Comparison of ENCODE assay signal across 1 cellular context in the genomic region with DNA sequence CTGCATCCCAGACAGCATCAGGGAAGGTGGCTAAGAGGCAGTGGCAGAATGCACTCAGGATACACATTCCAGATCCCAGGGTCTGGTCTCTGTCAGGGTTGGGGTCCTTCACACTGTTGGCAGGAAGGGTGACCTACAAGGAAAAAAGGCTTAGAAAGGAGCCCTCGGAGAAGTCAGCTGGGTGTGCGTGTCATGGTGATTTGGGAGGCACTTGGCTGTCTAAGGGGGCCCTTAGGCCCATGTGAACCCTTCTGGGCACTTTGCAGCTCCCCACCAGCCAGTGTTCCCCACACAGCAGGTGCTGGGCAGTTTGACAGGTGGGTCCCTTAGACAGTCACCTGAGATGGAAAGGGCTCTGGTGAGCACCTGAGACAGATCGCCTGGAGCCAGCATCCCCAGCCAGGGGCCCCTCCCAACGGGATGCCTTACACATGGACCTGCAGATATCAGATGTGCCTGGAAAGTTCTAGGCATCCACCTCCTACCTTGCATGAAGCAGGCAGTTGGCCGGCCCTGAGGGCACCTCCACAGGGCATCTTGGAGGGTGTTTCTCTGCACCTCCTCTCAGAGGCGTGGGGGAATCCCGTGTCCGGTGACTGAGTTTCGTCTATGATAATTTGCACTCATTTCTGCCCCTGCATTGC.
TF ChIP-seq lines count a peak whose summit lies in the region.

No MANE protein-coding gene starts in this region.

TF ChIP-seq in H1, 55 proteins besides CTCF, POLR2A, EP300 and RAD21 (continued from another document):
- TF ChIP-seq ZNF274 (IDR thresholded peaks at IDR 0.05; ENCODE audit: borderline replicate concordance, extremely low read depth, low read length) (no peak), SIN3A (conservative IDR thresholded peaks at IDR 0.05 in 1 of 2, IDR thresholded peaks at IDR 0.05 in 1 of 2; ENCODE audit: low read depth in 1 of 2, low read length in 2 of 2) (no peak), GTF2F1 (IDR thresholded peaks at IDR 0.05; ENCODE audit: borderline replicate concordance, low read depth, low read length) (no peak), SIX5 (IDR thresholded peaks at IDR 0.05; ENCODE audit: low read depth, low read length) (no peak), HDAC2 (IDR thresholded peaks at IDR 0.05; ENCODE audit: borderline replicate concordance in 1 of 2, low read depth in 2 of 2, low read length in 2 of 2) (no peak), HDAC6 (IDR thresholded peaks at IDR 0.05; ENCODE audit: low read depth, low read length) (no peak), FOSL1 (IDR thresholded peaks at IDR 0.05; ENCODE audit: insufficient read depth, low read depth, low read length) (no peak), ASH2L (IDR thresholded peaks at IDR 0.05; ENCODE audit: low read length) (no peak), MAFK (IDR thresholded peaks at IDR 0.05; ENCODE audit: low read depth, low read length) (no peak), POU5F1 (IDR thresholded peaks at IDR 0.05; ENCODE audit: low read depth, low read length) (no peak), RFX5 (IDR thresholded peaks at IDR 0.05; ENCODE audit: borderline replicate concordance, low read depth, low read length) (no peak), SP2 (IDR thresholded peaks at IDR 0.05; ENCODE audit: low read length) (no peak), YY1 (IDR thresholded peaks at IDR 0.05; ENCODE audit: low read depth, low read length) (no peak)
- TF ChIP-seq, protein P1, sequence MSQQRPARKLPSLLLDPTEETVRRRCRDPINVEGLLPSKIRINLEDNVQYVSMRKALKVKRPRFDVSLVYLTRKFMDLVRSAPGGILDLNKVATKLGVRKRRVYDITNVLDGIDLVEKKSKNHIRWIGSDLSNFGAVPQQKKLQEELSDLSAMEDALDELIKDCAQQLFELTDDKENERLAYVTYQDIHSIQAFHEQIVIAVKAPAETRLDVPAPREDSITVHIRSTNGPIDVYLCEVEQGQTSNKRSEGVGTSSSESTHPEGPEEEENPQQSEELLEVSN (IDR thresholded peaks at IDR 0.05): no peak
- TF ChIP-seq, protein P2, sequence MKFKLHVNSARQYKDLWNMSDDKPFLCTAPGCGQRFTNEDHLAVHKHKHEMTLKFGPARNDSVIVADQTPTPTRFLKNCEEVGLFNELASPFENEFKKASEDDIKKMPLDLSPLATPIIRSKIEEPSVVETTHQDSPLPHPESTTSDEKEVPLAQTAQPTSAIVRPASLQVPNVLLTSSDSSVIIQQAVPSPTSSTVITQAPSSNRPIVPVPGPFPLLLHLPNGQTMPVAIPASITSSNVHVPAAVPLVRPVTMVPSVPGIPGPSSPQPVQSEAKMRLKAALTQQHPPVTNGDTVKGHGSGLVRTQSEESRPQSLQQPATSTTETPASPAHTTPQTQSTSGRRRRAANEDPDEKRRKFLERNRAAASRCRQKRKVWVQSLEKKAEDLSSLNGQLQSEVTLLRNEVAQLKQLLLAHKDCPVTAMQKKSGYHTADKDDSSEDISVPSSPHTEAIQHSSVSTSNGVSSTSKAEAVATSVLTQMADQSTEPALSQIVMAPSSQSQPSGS (IDR thresholded peaks at IDR 0.05; ENCODE audit: low read length): no peak
- TF ChIP-seq, protein P3, sequence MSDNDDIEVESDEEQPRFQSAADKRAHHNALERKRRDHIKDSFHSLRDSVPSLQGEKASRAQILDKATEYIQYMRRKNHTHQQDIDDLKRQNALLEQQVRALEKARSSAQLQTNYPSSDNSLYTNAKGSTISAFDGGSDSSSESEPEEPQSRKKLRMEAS (IDR thresholded peaks at IDR 0.05): no peak
